8 cellular contexts compared by ENCODE assay signal in the genomic region with DNA sequence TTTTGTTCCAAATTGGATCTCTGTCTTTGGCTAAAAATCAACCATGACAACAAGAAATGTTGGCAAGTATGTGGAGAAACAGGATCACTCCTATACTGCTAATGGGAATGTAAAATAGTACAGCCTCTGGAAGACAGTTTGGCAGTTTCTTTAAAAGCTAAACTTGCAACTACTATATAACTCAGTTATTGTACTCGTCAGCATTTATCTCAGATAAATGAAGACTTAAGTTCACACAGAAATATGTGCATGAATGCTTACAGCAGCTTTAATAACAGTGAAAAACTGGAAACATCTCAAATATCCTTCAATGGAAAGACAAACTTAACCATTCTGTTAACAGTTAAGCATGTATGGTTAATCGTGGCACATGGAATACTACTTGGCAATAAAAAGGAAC. TPM values are rescaled to one million over a fixed set of nuclear protein-coding genes. Genes with fewer than 3 reads are reported as not detected.
"Had no signal": no experiment of that assay in that cellular context is flagged by ENCODE, and none has a peak within 500 bp of the region (broad histone marks: within the 10 kb centered on the region; RNA-seq: fewer than 3 reads in every experiment).

No MANE protein-coding gene starts in this region.

- H3K4me3 Mint-ChIP-seq: H9 had no signal

- H3K9me3 Mint-ChIP-seq: H9 had no signal

- H2AFZ ChIP-seq: GM23248 had no signal

- H3K9ac ChIP-seq: GM23248 had no signal

- H3K4me1 Mint-ChIP-seq: H9 had no signal

- H3K4me3 ChIP-seq: GM23248 had no signal

- FAIRE-seq: H54, HTR-8/SVneo had no signal

- H3K27ac Mint-ChIP-seq: H9 had no signal

- H3K27ac ChIP-seq: GM23248 had no signal

- DNase-seq: GM23248, GOT3, H9, HCEC 1CT, KBM-7 had no signal

RNA-seq across cellular contexts. Expression of gene HAND2, which starts 15.4 kb away (rescaled TPM):
- total RNA-seq: H9, HT-29 had no signal
